Comparison of ENCODE assay signal across 21 cellular contexts in the genomic region with DNA sequence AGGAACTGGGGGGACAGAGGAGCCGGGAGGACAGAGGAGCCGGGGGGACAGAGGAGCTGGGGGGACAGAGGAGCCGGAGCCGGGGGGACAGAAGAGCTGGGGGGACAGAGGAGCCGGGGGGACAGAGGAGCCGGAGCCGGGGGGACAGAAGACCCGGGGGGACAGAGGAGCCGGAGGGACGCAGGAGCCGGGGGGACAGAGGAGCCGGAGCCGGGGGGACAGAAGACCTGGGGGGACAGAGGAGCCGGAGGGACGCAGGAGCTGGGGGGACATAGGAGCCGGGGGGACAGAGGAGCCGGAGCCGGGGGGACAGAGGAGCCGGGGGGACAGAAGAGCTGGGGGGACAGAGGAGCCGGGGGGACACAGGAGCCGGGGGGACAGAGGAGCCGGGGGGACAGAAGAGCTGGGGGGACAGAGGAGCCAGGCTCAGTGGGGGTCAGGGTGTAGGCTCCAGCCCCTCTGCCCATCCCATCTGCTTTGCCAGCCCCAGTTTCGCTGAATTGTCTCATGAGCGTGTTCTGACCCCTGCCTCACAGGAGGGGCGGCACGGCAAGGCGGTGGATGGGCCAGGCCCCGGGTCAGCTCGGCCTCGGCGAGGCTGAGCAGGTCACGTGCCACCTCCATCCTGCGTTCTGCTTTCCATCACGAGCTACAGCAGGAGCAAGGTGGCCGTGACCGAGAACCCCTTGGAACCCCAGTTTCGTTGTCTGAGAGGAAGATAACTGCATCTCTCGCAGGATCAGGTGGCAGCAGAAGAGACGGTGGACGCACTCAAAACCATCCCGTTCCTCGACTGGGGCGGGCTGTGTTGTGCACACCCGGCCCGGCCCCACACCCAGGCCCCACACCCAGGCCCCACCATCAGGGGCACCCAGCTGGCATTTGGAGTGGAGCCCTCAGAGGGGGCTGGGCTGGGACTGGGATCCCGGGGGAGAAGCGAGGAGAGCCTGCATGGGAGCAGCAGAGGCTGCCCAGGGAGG. TPM values are rescaled to one million over a fixed set of nuclear protein-coding genes. Genes with fewer than 3 reads are reported as not detected.
DNase-seq lines count a peak whose midpoint lies in the region; FAIRE-seq and TF ChIP-seq lines count a peak whose summit lies in the region.
"Had no signal": no experiment of that assay in that cellular context is flagged by ENCODE, and none has a peak within 500 bp of the region (broad histone marks: within the 10 kb centered on the region; RNA-seq: fewer than 3 reads in every experiment).

No MANE protein-coding gene starts in this region.

- no peak for TF ChIP-seq POLR2A in breast epithelium (IDR thresholded peaks at IDR 0.05)

- TF ChIP-seq CTCF in BE2C (IDR thresholded peaks at IDR 0.05; ENCODE audit: low read depth, low read length), result no peak
- TF ChIP-seq CTCF in kidney (IDR thresholded peaks at IDR 0.05; ENCODE audit: borderline replicate concordance, extremely low read depth, insufficient read depth), result no peak
- TF ChIP-seq CTCF in breast epithelium (IDR thresholded peaks at IDR 0.05), result no peak

- intact Hi-C loops in kidney (cut with DNase I) (no loop called here), breast epithelium (cut with DNase I; ENCODE audit: low total_unique reads) (no loop called here)

- H3K27ac ChIP-seq in kidney (ENCODE audit: low read depth in 2 of 2, low read length in 2 of 2), result no peak overlapping the region
- no peak overlapping the region for H3K27ac ChIP-seq in breast epithelium
- H3K27ac ChIP-seq: epithelial cell of prostate, left lung, upper lobe of right lung had no signal

- no peaks in the 10 kb centered on the region for H3K9me3 ChIP-seq in BE2C
- peaks cover 0 to 3% of the 10 kb centered on the region in 2 donors for H3K9me3 ChIP-seq in kidney (ENCODE audit: control insufficient read depth in 1 of 2, low read length in 2 of 2)
- H3K9me3 ChIP-seq in breast epithelium, result peaks cover 25 to 29% of the 10 kb centered on the region in 2 donors

- H3K4me1 ChIP-seq in BE2C (peaks cover 11% of the 10 kb centered on the region), kidney (ENCODE audit: control insufficient read depth in 1 of 2, insufficient read depth in 1 of 2, low read depth in 1 of 2, low read length in 2 of 2) (no peaks in the 10 kb centered on the region), breast epithelium (no peaks in the 10 kb centered on the region)

- H3K27me3 ChIP-seq in BE2C, result peaks cover 11% of the 10 kb centered on the region
- peaks cover 0 to 61% of the 10 kb centered on the region in 2 donors for H3K27me3 ChIP-seq in breast epithelium

- H3K4me3 ChIP-seq in BE2C (ENCODE audit: low read depth, low read length), result peak overlapping the region; percentile 31
- H3K4me3 ChIP-seq in kidney (ENCODE audit: low read length in 2 of 2), result no peak overlapping the region
- H3K4me3 ChIP-seq in breast epithelium, result no peak overlapping the region
- H3K4me3 ChIP-seq: left lung, upper lobe of right lung had no signal

- no peak overlapping the region for H3K9ac ChIP-seq in kidney (ENCODE audit: low read length in 2 of 2)

- peak in 2 of 3 experiments; percentile 62 to 64 for DNase-seq in NCI-H1417 (lab: John Stamatoyannopoulos, UW)
- no peak for DNase-seq in NCI-H1417 treated with DMSO at 0.1 percent for 48 hours (lab: John Stamatoyannopoulos, UW)
- no peak for DNase-seq in BE2C
- peak; percentile 53 for DNase-seq in NCI-H2171 treated with DMSO at 0.1 percent for 48 hours (lab: John Stamatoyannopoulos, UW)
- DNase-seq in kidney, result peak; percentile 67
- no peak for DNase-seq in stimulated activated CD4-positive, alpha-beta T cell treated with anti-CD3 and anti-CD28 coated beads, Interleukin-12 subunit alpha, Interleukin-12 subunit beta, amount 100 ng/mL, for 4 hours
- DNase-seq in breast epithelium (ENCODE audit: low spot score in 2 of 2), result no peak
- DNase-seq in NCI-H748 (lab: John Stamatoyannopoulos, UW; ENCODE audit: unreplicated experiment), result no peak
- DNase-seq: activated CD4-positive, alpha-beta T cell treated with anti-CD3 and anti-CD28 coated beads for 48 hours; activated naive CD4-positive, alpha-beta T cell treated with anti-CD3 and anti-CD28 coated beads, Interleukin-2, amount 10 ng/mL, durations not matched to agents 7 days and 5 days; activated T-cell treated with anti-CD3 and anti-CD28 coated beads, Interleukin-2, amount 50 U/mL, for 72 hours; HFFc6; Karpas-422; NCI-H1105; NCI-H774; SIG-M5; upper lobe of right lung had no signal

- H3K36me3 ChIP-seq in BE2C (no peaks in the 10 kb centered on the region), kidney (ENCODE audit: control insufficient read depth in 1 of 2, insufficient read depth in 2 of 2, low read length in 2 of 2) (no peaks in the 10 kb centered on the region), breast epithelium (no peaks in the 10 kb centered on the region)
- H3K36me3 ChIP-seq: left lung, upper lobe of right lung had no signal

- no peak for FAIRE-seq in kidney (lab: Jason Lieb, UNC)

RNA-seq across cellular contexts. Expression of gene CBFA2T3, which starts 26.1 kb away (rescaled TPM):
- not detected for polyA plus RNA-seq in BE2C (2012; ENCODE audit: insufficient read depth, insufficient read length, low read depth)
- total RNA-seq in kidney (8.0 TPM), breast epithelium (1 to 10 TPM in 1 of 3 donors, under 1 TPM in 2; 0.64 to 2.3 (median 0.88) TPM)
- 0.75 TPM for polyA plus RNA-seq in kidney (ENCODE audit: insufficient read depth, low read depth, low replicate concordance)
- total RNA-seq: A172, fibroblast of villous mesenchyme, HFFc6 had no signal

Comparison
In these comparisons a context has a peak if more than half of its experiments do, and no peak if none do; other contexts are left out.
1. DNase-seq: peak in NCI-H1417 (2 of 3), NCI-H2171 treated with DMSO at 0.1 percent for 48 hours (single experiment) and kidney (single experiment); none in NCI-H1417 treated with DMSO at 0.1 percent for 48 hours (single experiment), BE2C (single experiment), stimulated activated CD4-positive, alpha-beta T cell treated with anti-CD3 and anti-CD28 coated beads, Interleukin-12 subunit alpha, Interleukin-12 subunit beta, amount 100 ng/mL, for 4 hours (single experiment), breast epithelium (0 of 2) and NCI-H748 (single experiment).